9 cellular contexts compared by ENCODE assay signal in the genomic region with DNA sequence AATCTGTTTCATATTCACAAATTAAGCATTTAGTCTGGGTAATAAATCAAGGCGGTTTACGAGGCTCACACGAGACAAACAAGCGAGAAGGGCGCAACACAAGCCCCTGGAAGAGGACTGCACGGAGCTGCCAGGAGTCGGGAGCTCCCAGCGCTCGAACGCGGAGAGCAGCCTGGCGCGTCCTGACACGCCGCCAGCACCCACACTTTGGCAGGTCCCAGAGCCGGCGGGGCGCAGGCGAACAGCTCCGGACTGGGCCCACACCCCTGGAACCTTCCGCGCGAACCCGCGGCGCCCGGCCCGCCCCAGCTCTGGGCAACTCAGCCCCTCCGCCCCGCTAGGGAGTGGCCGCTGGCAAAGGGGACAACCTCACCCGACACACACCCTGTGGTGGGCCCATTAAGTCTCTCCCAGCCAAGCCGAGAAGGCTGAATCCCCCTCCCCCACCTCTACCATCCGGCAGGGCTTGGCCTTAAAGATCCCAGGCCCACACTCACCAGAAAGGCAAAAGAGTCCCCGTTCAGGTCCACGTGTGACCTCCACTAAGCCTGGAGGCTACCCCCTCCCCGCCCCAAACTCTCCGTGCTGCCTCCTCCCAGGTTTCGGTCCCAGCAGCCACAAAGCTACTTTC. TPM values are rescaled to one million over a fixed set of nuclear protein-coding genes. Genes with fewer than 3 reads are reported as not detected.
DNase-seq lines count a peak whose midpoint lies in the region; ATAC-seq and TF ChIP-seq lines count a peak whose summit lies in the region.
"Had no signal": no experiment of that assay in that cellular context is flagged by ENCODE, and none has a peak within 500 bp of the region (broad histone marks: within the 10 kb centered on the region; RNA-seq: fewer than 3 reads in every experiment).

No MANE protein-coding gene starts in this region.

- H3K27me3 ChIP-seq in HL-60 (ENCODE audit: insufficient read depth, poor library complexity, severe bottlenecking): no peaks in the 10 kb centered on the region

- H3K27me3 Mint-ChIP-seq in endothelial cell (ENCODE audit: unreplicated experiment): peaks cover 2% of the 10 kb centered on the region
- H3K27me3 Mint-ChIP-seq in nephron (ENCODE audit: low read depth): peaks cover 20% of the 10 kb centered on the region

- H3K4me3 ChIP-seq in HL-60 (replicated peaks; ENCODE audit: insufficient read depth, low read length): peak overlapping the region; percentile 40

- peak overlapping the region; percentile 90 for H3K4me3 Mint-ChIP-seq in endothelial cell (ENCODE audit: unreplicated experiment)
- peak overlapping the region; percentile 78 to 83 (median 83) for H3K4me3 Mint-ChIP-seq in nephron

- TF ChIP-seq CTCF in HL-60 (IDR thresholded peaks at IDR 0.05; ENCODE audit: insufficient read depth, low read length): no peak
- TF ChIP-seq CTCF in endothelial cell (IDR thresholded peaks at IDR 0.05; ENCODE audit: unreplicated experiment): no peak
- no peak for TF ChIP-seq CTCF in nephron (IDR thresholded peaks at IDR 0.05; ENCODE audit: unreplicated experiment in 3 of 3)

- peak overlapping the region; percentile 86 for H3K27ac ChIP-seq in HL-60 (replicated peaks)

- no peak for ATAC-seq in GM19023 (IDR thresholded peaks at IDR 0.05; ENCODE audit: unreplicated experiment)

- DNase-seq in AG08396 (ENCODE audit: low spot score) (peak; percentile 45), HL-60 (ENCODE audit: low read depth in 1 of 2, low spot score in 1 of 2) (no peak), endothelial cell (ENCODE audit: low spot score) (no peak), NCI-H1436 (lab: John Stamatoyannopoulos, UW) (no peak), NCI-H1048 (lab: John Stamatoyannopoulos, UW) (no peak), NCI-H187 (lab: John Stamatoyannopoulos, UW) (no peak)
- DNase-seq: kidney glomerular epithelial cell had no signal

- H3K27ac Mint-ChIP-seq in endothelial cell (ENCODE audit: unreplicated experiment) (no peak overlapping the region), nephron (peak overlapping the region; percentile 2 to 48 (median 33))

- H3K9me3 Mint-ChIP-seq in endothelial cell (ENCODE audit: unreplicated experiment) (no peaks in the 10 kb centered on the region), nephron (peaks cover 2% of the 10 kb centered on the region)

- H3K36me3 Mint-ChIP-seq in endothelial cell (ENCODE audit: low read depth, unreplicated experiment) (no peaks in the 10 kb centered on the region), nephron (ENCODE audit: low read depth) (peaks cover 5% of the 10 kb centered on the region)

- peaks cover 42% of the 10 kb centered on the region for H3K4me1 Mint-ChIP-seq in endothelial cell (ENCODE audit: unreplicated experiment)
- H3K4me1 Mint-ChIP-seq in nephron: peaks cover 68% of the 10 kb centered on the region

RNA-seq across cellular contexts. Expression of a gene that starts 47.4 kb away (rescaled TPM):
- total RNA-seq in endothelial cell (ENCODE audit: unreplicated experiment): 34.5 TPM
